Comparison of ENCODE assay signal across 23 cellular contexts in genomic region chr18:76530391-76530790, GRCh38. TPM values are rescaled to one million over a fixed set of nuclear protein-coding genes. Genes with fewer than 3 reads are reported as not detected.
DNase-seq lines count a peak whose midpoint lies in the region; ATAC-seq and TF ChIP-seq lines count a peak whose summit lies in the region.
"Had no signal": no experiment of that assay in that cellular context is flagged by ENCODE, and none has a peak within 500 bp of the region (broad histone marks: within the 10 kb centered on the region; RNA-seq: fewer than 3 reads in every experiment).

No MANE protein-coding gene starts in this region.

- H3K9me3 Mint-ChIP-seq in endothelial cell (ENCODE audit: unreplicated experiment) (no peaks in the 10 kb centered on the region), nephron (no peaks in the 10 kb centered on the region)
- H3K9me3 Mint-ChIP-seq in stimulated activated naive B cell treated with anti-CD40 and anti-IgM and Interleukin-4, amounts not matched to agents 10 μg/mL and 1 μg/mL and 100 μg/mL, for 72 hours, result peaks cover 0 to 5% of the 10 kb centered on the region in 2 donors
- peaks cover 0 to 3% (median 0%) of the 10 kb centered on the region in 11 donors for H3K9me3 Mint-ChIP-seq in naive thymus-derived CD4-positive, alpha-beta T cell
- H3K9me3 Mint-ChIP-seq: CD8-positive, alpha-beta T cell; HFFc6 had no signal

- peaks cover 11 to 31% (median 27%) of the 10 kb centered on the region in 10 experiments for H3K4me1 ChIP-seq in BLaER1 treated with 17β-estradiol and CSF1 and Interleukin-3, amounts not matched to agents 10 nM and 100 nM
- peaks cover 0 to 23% of the 10 kb centered on the region in 2 donors for H3K4me1 ChIP-seq in left lung
- H3K4me1 ChIP-seq in naive thymus-derived CD4-positive, alpha-beta T cell (ENCODE audit: control insufficient read depth in 2 of 2, insufficient read depth in 2 of 2, low read length in 2 of 2), result no peaks in the 10 kb centered on the region
- H3K4me1 ChIP-seq: A549, BE2C had no signal

- H3K4me2 ChIP-seq in BLaER1 treated with 17β-estradiol and CSF1 and Interleukin-3, amounts not matched to agents 10 nM and 100 nM, result peak overlapping the region in 8 of 11 experiments; percentile 44 to 63 (median 50); a peak in 15 of 22 replicates
- H3K4me2 ChIP-seq: A549 had no signal

- POLR2A ChIA-PET in naive thymus-derived CD4-positive, alpha-beta T cell (lab: Charles Lee), result no interaction called here

- H3K9ac ChIP-seq in BLaER1 treated with 17β-estradiol and CSF1 and Interleukin-3, amounts not matched to agents 10 nM and 100 nM, result no peak overlapping the region

- H3K9me3 ChIP-seq in BLaER1 treated with 17β-estradiol and CSF1 and Interleukin-3, amounts not matched to agents 10 nM and 100 nM (replicated peaks in 1 of 11), result peaks cover 0 to 21% (median 9%) of the 10 kb centered on the region in 11 experiments; a peak in 14 of 22 replicates
- H3K9me3 ChIP-seq in left lung, result no peaks in the 10 kb centered on the region
- no peaks in the 10 kb centered on the region for H3K9me3 ChIP-seq in naive thymus-derived CD4-positive, alpha-beta T cell (ENCODE audit: control insufficient read depth in 2 of 3, low read length in 3 of 3)
- H3K9me3 ChIP-seq: A549, BE2C, HAP-1 had no signal

- peaks cover 22% of the 10 kb centered on the region for H3K4me1 Mint-ChIP-seq in endothelial cell (ENCODE audit: unreplicated experiment)
- peaks cover 32% of the 10 kb centered on the region for H3K4me1 Mint-ChIP-seq in nephron
- peaks cover 12 to 19% of the 10 kb centered on the region in 2 donors for H3K4me1 Mint-ChIP-seq in stimulated activated naive B cell treated with anti-CD40 and anti-IgM and Interleukin-4, amounts not matched to agents 10 μg/mL and 1 μg/mL and 100 μg/mL, for 72 hours
- H3K4me1 Mint-ChIP-seq in naive thymus-derived CD4-positive, alpha-beta T cell, result peaks cover 5 to 16% (median 11%) of the 10 kb centered on the region in 7 donors

- CTCF ChIA-PET in naive thymus-derived CD4-positive, alpha-beta T cell (lab: Charles Lee), result no interaction called here

- no peak overlapping the region for H3K4me3 ChIP-seq in BLaER1 treated with 17β-estradiol and CSF1 and Interleukin-3, amounts not matched to agents 10 nM and 100 nM
- no peak overlapping the region for H3K4me3 ChIP-seq in left lung
- H3K4me3 ChIP-seq in naive thymus-derived CD4-positive, alpha-beta T cell (ENCODE audit: low read length), result no peak overlapping the region
- H3K4me3 ChIP-seq: A549, GM12878, HAP-1 had no signal

- intact Hi-C loops in left lung (cut with DNase I), result no loop called here
- intact Hi-C loops in naive thymus-derived CD4-positive, alpha-beta T cell (cut with micrococcal nuclease), result no loop called here

- ATAC-seq in stimulated activated naive B cell treated with anti-CD40 and anti-IgM and Interleukin-4, amounts not matched to agents 10 μg/mL and 1 μg/mL and 100 μg/mL, for 72 hours (replicated peaks), result peak; percentile 6 to 15
- ATAC-seq in left lung (no peak), GM21737 (IDR thresholded peaks at IDR 0.05; ENCODE audit: unreplicated experiment) (no peak)
- ATAC-seq in naive thymus-derived CD4-positive, alpha-beta T cell, result no peak
- ATAC-seq: A549; CD8-positive, alpha-beta T cell; GM12878 had no signal

- H3K27me3 ChIP-seq in BLaER1 treated with 17β-estradiol and CSF1 and Interleukin-3, amounts not matched to agents 10 nM and 100 nM, result no peaks in the 10 kb centered on the region
- H3K27me3 ChIP-seq in left lung, result peaks cover 0 to 19% of the 10 kb centered on the region in 2 donors
- no peaks in the 10 kb centered on the region for H3K27me3 ChIP-seq in naive thymus-derived CD4-positive, alpha-beta T cell (ENCODE audit: control insufficient read depth in 2 of 2, insufficient read depth in 2 of 2, low read length in 2 of 2)
- H3K27me3 ChIP-seq: BE2C had no signal

- H4K20me1 ChIP-seq in BLaER1 treated with 17β-estradiol and CSF1 and Interleukin-3, amounts not matched to agents 10 nM and 100 nM, result no peaks in the 10 kb centered on the region

- H3K27ac Mint-ChIP-seq in endothelial cell (ENCODE audit: unreplicated experiment) (peak overlapping the region; percentile 8), nephron (peak overlapping the region; percentile 62 to 96 (median 78))
- H3K27ac Mint-ChIP-seq in stimulated activated naive B cell treated with anti-CD40 and anti-IgM and Interleukin-4, amounts not matched to agents 10 μg/mL and 1 μg/mL and 100 μg/mL, for 72 hours, result no peak overlapping the region
- no peak overlapping the region for H3K27ac Mint-ChIP-seq in naive thymus-derived CD4-positive, alpha-beta T cell
- H3K27ac Mint-ChIP-seq: CD4-positive, CD25-positive, alpha-beta regulatory T cell; CD8-positive, alpha-beta T cell; HFFc6 had no signal

- H3K27ac ChIP-seq in BLaER1 treated with 17β-estradiol and CSF1 and Interleukin-3, amounts not matched to agents 10 nM and 100 nM, result no peak overlapping the region; a peak in 1 of 22 replicates
- H3K27ac ChIP-seq in left lung, result no peak overlapping the region
- H3K27ac ChIP-seq in naive thymus-derived CD4-positive, alpha-beta T cell (ENCODE audit: low read depth, low read length), result no peak overlapping the region
- H3K27ac ChIP-seq: A549, C4-2B had no signal

- TF ChIP-seq CTCF in endothelial cell (IDR thresholded peaks at IDR 0.05; ENCODE audit: unreplicated experiment), result no peak
- TF ChIP-seq CTCF in nephron (IDR thresholded peaks at IDR 0.05; ENCODE audit: unreplicated experiment in 3 of 3), result no peak
- no peak for TF ChIP-seq CTCF in left lung (IDR thresholded peaks at IDR 0.05)

- H3K36me3 Mint-ChIP-seq in endothelial cell (ENCODE audit: low read depth, unreplicated experiment), result no peaks in the 10 kb centered on the region
- H3K36me3 Mint-ChIP-seq in nephron (ENCODE audit: low read depth), result peaks cover 4% of the 10 kb centered on the region
- no peaks in the 10 kb centered on the region for H3K36me3 Mint-ChIP-seq in stimulated activated naive B cell treated with anti-CD40 and anti-IgM and Interleukin-4, amounts not matched to agents 10 μg/mL and 1 μg/mL and 100 μg/mL, for 72 hours
- H3K36me3 Mint-ChIP-seq in naive thymus-derived CD4-positive, alpha-beta T cell, result no peaks in the 10 kb centered on the region
- H3K36me3 Mint-ChIP-seq: CD4-positive, CD25-positive, alpha-beta regulatory T cell; CD8-positive, alpha-beta T cell had no signal

- H3K36me3 ChIP-seq in BLaER1 treated with 17β-estradiol and CSF1 and Interleukin-3, amounts not matched to agents 10 nM and 100 nM, result no peaks in the 10 kb centered on the region
- H3K36me3 ChIP-seq in left lung, result no peaks in the 10 kb centered on the region
- no peaks in the 10 kb centered on the region for H3K36me3 ChIP-seq in naive thymus-derived CD4-positive, alpha-beta T cell (ENCODE audit: control insufficient read depth in 2 of 3, insufficient read depth in 3 of 3, low read length in 3 of 3)
- H3K36me3 ChIP-seq: BE2C, HAP-1 had no signal

- H3K27me3 Mint-ChIP-seq in endothelial cell (ENCODE audit: unreplicated experiment) (peaks cover 10% of the 10 kb centered on the region), nephron (ENCODE audit: low read depth) (peaks cover 3% of the 10 kb centered on the region)
- peaks cover 36 to 37% of the 10 kb centered on the region in 2 donors for H3K27me3 Mint-ChIP-seq in stimulated activated naive B cell treated with anti-CD40 and anti-IgM and Interleukin-4, amounts not matched to agents 10 μg/mL and 1 μg/mL and 100 μg/mL, for 72 hours
- H3K27me3 Mint-ChIP-seq in naive thymus-derived CD4-positive, alpha-beta T cell, result peaks cover 20 to 32% (median 26%) of the 10 kb centered on the region in 5 donors

- no peak overlapping the region for H3K4me3 Mint-ChIP-seq in endothelial cell (ENCODE audit: unreplicated experiment)
- peak overlapping the region; percentile 68 to 92 (median 87) for H3K4me3 Mint-ChIP-seq in nephron
- no peak overlapping the region for H3K4me3 Mint-ChIP-seq in stimulated activated naive B cell treated with anti-CD40 and anti-IgM and Interleukin-4, amounts not matched to agents 10 μg/mL and 1 μg/mL and 100 μg/mL, for 72 hours
- H3K4me3 Mint-ChIP-seq in naive thymus-derived CD4-positive, alpha-beta T cell, result peak overlapping the region in 1 of 10 donors; percentile 6
- H3K4me3 Mint-ChIP-seq: CD4-positive, CD25-positive, alpha-beta regulatory T cell had no signal

- DNase-seq in endothelial cell (ENCODE audit: low spot score), result no peak
- no peak for DNase-seq in stimulated activated naive B cell treated with anti-CD40 and anti-IgM and Interleukin-4, amounts not matched to agents 10 μg/mL and 1 μg/mL and 100 μg/mL, for 72 hours
- DNase-seq in left lung, result no peak
- no peak for DNase-seq in naive thymus-derived CD4-positive, alpha-beta T cell
- DNase-seq: 8988T; ACHN; AML-193; BE2C; CD4-positive, CD25-positive, alpha-beta regulatory T cell; CD8-positive, alpha-beta T cell; DMS 273 treated with DMSO at 0.1 percent for 48 hours; DMS79; EL; GDM1; GOT3; HFFc6 had no signal

RNA-seq across cellular contexts. Expression of gene ZNF516, which starts 35.3 kb away (rescaled TPM):
- total RNA-seq in endothelial cell (ENCODE audit: unreplicated experiment), result 83.2 TPM
- 10 to 100 TPM; 33.9 to 40.6 TPM for total RNA-seq in left lung
- 10 to 100 TPM in 4 of 5 experiments, 1 to 10 TPM in 1; 1.9 to 60.4 (median 22.6) TPM for total RNA-seq in naive thymus-derived CD4-positive, alpha-beta T cell
- polyA plus RNA-seq in naive thymus-derived CD4-positive, alpha-beta T cell, result 1 to 10 TPM; 3.5 to 5.4 TPM

Comparison
In these comparisons a context has a peak if more than half of its experiments do, and no peak if none do; other contexts are left out.
1. H3K27ac Mint-ChIP-seq: peak in endothelial cell (single experiment) and nephron (3 of 3); none in stimulated activated naive B cell treated with anti-CD40 and anti-IgM and Interleukin-4, amounts not matched to agents 10 μg/mL and 1 μg/mL and 100 μg/mL, for 72 hours (single experiment) and naive thymus-derived CD4-positive, alpha-beta T cell (0 of 9).
2. H3K4me3 Mint-ChIP-seq: peak in nephron (3 of 3); none in endothelial cell (single experiment) and stimulated activated naive B cell treated with anti-CD40 and anti-IgM and Interleukin-4, amounts not matched to agents 10 μg/mL and 1 μg/mL and 100 μg/mL, for 72 hours (0 of 2).
3. ATAC-seq: peak in stimulated activated naive B cell treated with anti-CD40 and anti-IgM and Interleukin-4, amounts not matched to agents 10 μg/mL and 1 μg/mL and 100 μg/mL, for 72 hours (2 of 2); none in left lung (single experiment), GM21737 (single experiment) and naive thymus-derived CD4-positive, alpha-beta T cell (single experiment).